1 cellular context compared by ENCODE assay signal in the genomic region with DNA sequence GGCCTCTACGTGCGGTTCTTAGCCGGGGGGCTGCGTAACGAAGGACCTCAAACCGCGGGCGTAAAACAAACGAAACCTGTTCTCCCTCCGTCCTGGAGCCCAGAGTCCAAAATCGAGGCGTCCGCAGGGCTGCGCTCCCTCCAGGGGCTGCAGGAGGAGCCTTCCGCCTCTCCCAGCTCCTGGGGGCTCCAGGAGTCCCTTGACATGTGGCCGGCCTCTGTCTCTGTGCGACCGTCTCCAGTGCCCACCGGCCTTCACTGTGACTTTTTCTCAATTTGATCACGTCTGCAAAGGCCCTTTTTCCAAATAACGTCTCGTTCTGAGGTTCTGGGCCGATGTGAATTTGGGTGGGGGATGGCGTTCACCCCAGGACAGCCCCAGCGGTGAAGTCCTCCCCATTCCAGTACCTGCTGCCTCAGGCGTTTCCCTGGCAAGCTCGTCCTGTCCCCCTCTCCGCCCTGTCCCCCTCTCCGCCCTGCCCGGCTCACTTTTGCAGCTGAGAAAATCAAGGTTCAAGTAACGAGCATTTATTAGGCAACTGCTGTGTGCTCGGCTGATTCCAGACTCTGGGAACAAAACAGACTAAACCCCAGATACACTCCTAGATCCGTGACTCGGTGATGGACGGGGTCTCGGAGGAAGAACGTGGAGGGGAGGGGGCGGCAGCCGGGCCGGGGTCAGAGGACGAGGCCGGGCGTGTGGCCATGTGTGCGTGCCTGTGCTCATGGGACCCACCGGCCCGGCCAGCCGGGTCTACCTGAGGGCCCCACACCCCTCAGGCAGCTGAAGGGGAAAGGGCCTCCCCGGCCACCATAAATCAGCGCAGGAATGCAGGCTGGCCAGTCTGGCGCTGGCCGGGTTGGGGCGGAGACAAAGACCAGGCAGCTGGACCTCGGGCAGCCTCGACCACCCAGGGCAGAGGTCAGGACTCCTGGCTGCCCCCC.
TF ChIP-seq lines count a peak whose summit lies in the region.

No MANE protein-coding gene starts in this region.

TF ChIP-seq in HCT116, 20 proteins besides CTCF, POLR2A, EP300 and RAD21 (continued from another document):
- TF ChIP-seq, protein P1, sequence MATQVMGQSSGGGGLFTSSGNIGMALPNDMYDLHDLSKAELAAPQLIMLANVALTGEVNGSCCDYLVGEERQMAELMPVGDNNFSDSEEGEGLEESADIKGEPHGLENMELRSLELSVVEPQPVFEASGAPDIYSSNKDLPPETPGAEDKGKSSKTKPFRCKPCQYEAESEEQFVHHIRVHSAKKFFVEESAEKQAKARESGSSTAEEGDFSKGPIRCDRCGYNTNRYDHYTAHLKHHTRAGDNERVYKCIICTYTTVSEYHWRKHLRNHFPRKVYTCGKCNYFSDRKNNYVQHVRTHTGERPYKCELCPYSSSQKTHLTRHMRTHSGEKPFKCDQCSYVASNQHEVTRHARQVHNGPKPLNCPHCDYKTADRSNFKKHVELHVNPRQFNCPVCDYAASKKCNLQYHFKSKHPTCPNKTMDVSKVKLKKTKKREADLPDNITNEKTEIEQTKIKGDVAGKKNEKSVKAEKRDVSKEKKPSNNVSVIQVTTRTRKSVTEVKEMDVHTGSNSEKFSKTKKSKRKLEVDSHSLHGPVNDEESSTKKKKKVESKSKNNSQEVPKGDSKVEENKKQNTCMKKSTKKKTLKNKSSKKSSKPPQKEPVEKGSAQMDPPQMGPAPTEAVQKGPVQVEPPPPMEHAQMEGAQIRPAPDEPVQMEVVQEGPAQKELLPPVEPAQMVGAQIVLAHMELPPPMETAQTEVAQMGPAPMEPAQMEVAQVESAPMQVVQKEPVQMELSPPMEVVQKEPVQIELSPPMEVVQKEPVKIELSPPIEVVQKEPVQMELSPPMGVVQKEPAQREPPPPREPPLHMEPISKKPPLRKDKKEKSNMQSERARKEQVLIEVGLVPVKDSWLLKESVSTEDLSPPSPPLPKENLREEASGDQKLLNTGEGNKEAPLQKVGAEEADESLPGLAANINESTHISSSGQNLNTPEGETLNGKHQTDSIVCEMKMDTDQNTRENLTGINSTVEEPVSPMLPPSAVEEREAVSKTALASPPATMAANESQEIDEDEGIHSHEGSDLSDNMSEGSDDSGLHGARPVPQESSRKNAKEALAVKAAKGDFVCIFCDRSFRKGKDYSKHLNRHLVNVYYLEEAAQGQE (IDR thresholded peaks at IDR 0.05; ENCODE audit: low read depth): no peak
- TF ChIP-seq CEBPB (IDR thresholded peaks at IDR 0.05; ENCODE audit: low read depth) (no peak), FOSL1 (IDR thresholded peaks at IDR 0.05; ENCODE audit: low read depth) (no peak), CBX3 (IDR thresholded peaks at IDR 0.05; ENCODE audit: low read depth) (no peak), JUND (IDR thresholded peaks at IDR 0.05) (no peak), POLR2AphosphoS5 (IDR thresholded peaks at IDR 0.05; ENCODE audit: low read depth, low read length) (no peak), YY1 (IDR thresholded peaks at IDR 0.05; ENCODE audit: extremely low read depth, insufficient replicate concordance, low read depth, low read length) (no peak), ELF1 (IDR thresholded peaks at IDR 0.05; ENCODE audit: borderline replicate concordance, low read depth) (no peak), ZNF274 (IDR thresholded peaks at IDR 0.05; ENCODE audit: low read depth, low read length) (no peak)
- TF ChIP-seq, protein P2, sequence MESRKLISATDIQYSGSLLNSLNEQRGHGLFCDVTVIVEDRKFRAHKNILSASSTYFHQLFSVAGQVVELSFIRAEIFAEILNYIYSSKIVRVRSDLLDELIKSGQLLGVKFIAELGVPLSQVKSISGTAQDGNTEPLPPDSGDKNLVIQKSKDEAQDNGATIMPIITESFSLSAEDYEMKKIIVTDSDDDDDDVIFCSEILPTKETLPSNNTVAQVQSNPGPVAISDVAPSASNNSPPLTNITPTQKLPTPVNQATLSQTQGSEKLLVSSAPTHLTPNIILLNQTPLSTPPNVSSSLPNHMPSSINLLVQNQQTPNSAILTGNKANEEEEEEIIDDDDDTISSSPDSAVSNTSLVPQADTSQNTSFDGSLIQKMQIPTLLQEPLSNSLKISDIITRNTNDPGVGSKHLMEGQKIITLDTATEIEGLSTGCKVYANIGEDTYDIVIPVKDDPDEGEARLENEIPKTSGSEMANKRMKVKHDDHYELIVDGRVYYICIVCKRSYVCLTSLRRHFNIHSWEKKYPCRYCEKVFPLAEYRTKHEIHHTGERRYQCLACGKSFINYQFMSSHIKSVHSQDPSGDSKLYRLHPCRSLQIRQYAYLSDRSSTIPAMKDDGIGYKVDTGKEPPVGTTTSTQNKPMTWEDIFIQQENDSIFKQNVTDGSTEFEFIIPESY (IDR thresholded peaks at IDR 0.05; ENCODE audit: extremely low read depth, insufficient replicate concordance, low read length): no peak
TF ChIP-seq in HCT116: peak in this region for 0.
